In the genomic region with DNA sequence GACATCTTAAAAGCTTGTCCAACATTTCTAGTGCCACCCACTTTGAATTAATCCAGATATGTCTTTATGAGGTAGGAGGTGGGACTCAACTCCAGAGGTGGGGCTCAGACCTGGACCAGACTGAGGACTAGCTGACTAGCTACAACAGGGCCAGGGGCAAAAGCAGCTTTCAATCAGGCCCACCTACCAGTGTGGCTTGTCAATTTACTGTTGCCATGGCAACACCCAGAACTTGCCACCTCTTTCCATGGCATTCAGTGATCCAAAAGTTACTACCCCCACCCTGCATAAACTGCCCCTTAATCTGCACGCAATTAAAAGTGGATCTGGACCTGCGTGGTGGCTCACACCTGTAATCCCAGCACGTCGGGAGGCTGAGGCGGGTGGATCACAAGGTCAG, we compare ENCODE assay signal across 26 cellular contexts.
"Had no signal": no experiment of that assay in that cellular context is flagged by ENCODE, and none has a peak within 500 bp of the region (broad histone marks: within the 10 kb centered on the region; RNA-seq: fewer than 3 reads in every experiment).

No MANE protein-coding gene starts in this region.

- H3K27ac ChIP-seq: ascending aorta, breast epithelium, coronary artery, dorsolateral prefrontal cortex had no signal

- ATAC-seq: activated naive CD4-positive, alpha-beta T cell treated with anti-CD3 and anti-CD28 coated beads, Interleukin-2, amount 50 U/mL, for 72 hours; activated T-cell treated with anti-CD3 and anti-CD28 coated beads, Interleukin-2, amount 50 U/mL, for 72 hours; esophagus mucosa; WTC11 had no signal

- FAIRE-seq: frontal cortex had no signal

- H3K9me3 ChIP-seq: ascending aorta, breast epithelium had no signal

- DNase-seq: activated CD4-positive, alpha-beta memory T cell treated with anti-CD3 and anti-CD28 coated beads, Interleukin-2, amount 10 ng/mL, durations not matched to agents 7 days and 5 days; activated CD4-positive, alpha-beta T cell treated with anti-CD3 and anti-CD28 coated beads for 1 hour; activated CD4-positive, alpha-beta T cell treated with anti-CD3 and anti-CD28 coated beads for 4 hours; activated CD4-positive, alpha-beta T cell treated with anti-CD3 and anti-CD28 coated beads, Interleukin-2, amount 10 ng/mL, durations not matched to agents 7 days and 5 days; activated CD4-positive, alpha-beta T cell treated with anti-CD3 and anti-CD28 coated beads, Interleukin-2, amount 50 U/mL, for 4 hours; activated CD8-positive, alpha-beta memory T cell treated with anti-CD3 and anti-CD28 coated beads, Interleukin-2, amount 50 U/mL, for 48 hours; activated gamma-delta T cell; activated naive CD4-positive, alpha-beta T cell; activated naive CD4-positive, alpha-beta T cell treated with anti-CD3 and anti-CD28 coated beads, Interleukin-2, amount 10 ng/mL, durations not matched to agents 7 days and 5 days; activated naive CD8-positive, alpha-beta T cell treated with anti-CD3 and anti-CD28 coated beads, Interleukin-2, amount 10 ng/mL, durations not matched to agents 7 days and 5 days; activated T-cell treated with anti-CD3 and anti-CD28 coated beads for 4 hours; activated T-cell treated with anti-CD3 and anti-CD28 coated beads, Interleukin-2, amount 50 U/mL, for 24 hours; activated T-cell treated with anti-CD3 and anti-CD28 coated beads, Interleukin-2, amount 50 U/mL, for 72 hours; dorsolateral prefrontal cortex; effector memory CD4-positive, alpha-beta T cell; endodermal cell; foreskin fibroblast; head of caudate nucleus; T-helper 2 cell had no signal

- H3K4me1 ChIP-seq: breast epithelium had no signal

- H3K4me3 ChIP-seq: ascending aorta, breast epithelium, coronary artery, dorsolateral prefrontal cortex had no signal

- H3K36me3 ChIP-seq: ascending aorta, breast epithelium had no signal

- H3K27me3 ChIP-seq: ascending aorta, breast epithelium, dorsolateral prefrontal cortex had no signal
